2 cellular contexts compared by ENCODE assay signal in the genomic region with DNA sequence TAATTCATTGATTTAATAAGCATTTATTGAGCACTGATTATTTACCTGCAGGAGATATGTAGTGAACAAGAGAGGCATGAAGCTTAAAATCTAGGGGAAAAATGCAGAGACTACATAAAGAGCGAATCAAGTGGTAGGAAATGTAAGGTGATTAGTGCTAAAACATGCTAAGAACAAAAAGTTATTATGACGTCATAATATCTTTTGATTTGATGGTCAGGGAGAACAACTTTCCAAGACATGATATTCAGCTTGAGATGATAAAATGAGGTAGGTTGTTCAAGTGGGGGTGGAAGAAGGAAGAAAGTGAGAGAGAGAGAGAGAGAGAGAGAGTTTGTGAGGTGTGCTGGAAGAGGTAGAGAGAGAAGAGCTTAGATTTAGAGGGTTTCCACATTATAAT.
TF ChIP-seq lines count a peak whose summit lies in the region.

No MANE protein-coding gene starts in this region.

TF ChIP-seq in HEK293, 187 proteins besides CTCF, POLR2A, EP300 and RAD21 (continued from another document):
- no peak for TF ChIP-seq ZBTB26 (tag by site-specific recombination; optimal IDR thresholded peaks at IDR 0.05)

TF ChIP-seq in K562, 482 proteins besides CTCF, POLR2A, EP300 and RAD21 (continued from another document):
- TF ChIP-seq JUND (IDR thresholded peaks at IDR 0.05; ENCODE audit: borderline replicate concordance, low read depth, low read length) (0 out of 2 replicates have a peak, but pooled peaks have one; percentile 9), JUND (tag; IDR thresholded peaks at IDR 0.05; ENCODE audit: borderline replicate concordance, low read depth, low read length) (peak; percentile 30; the same call in 1 of the 3 replicates), KLF6 (CRISPR knock-in tag; IDR thresholded peaks at IDR 0.05; ENCODE audit: borderline replicate concordance) (no peak), PHF20 (IDR thresholded peaks at IDR 0.05; ENCODE audit: partially characterized antibody) (no peak), ZNF212 (CRISPR knock-in tag; IDR thresholded peaks at IDR 0.05) (no peak), ZNF436 (CRISPR knock-in tag; IDR thresholded peaks at IDR 0.05) (no peak), ARID4B (CRISPR knock-in tag; IDR thresholded peaks at IDR 0.05) (no peak), RBFOX2 (IDR thresholded peaks at IDR 0.05; ENCODE audit: low read depth, low read length) (no peak), HNRNPUL1 (IDR thresholded peaks at IDR 0.05; ENCODE audit: low read length) (no peak), RAD51 (IDR thresholded peaks at IDR 0.05; ENCODE audit: borderline replicate concordance, low read depth) (no peak), C11orf30 (IDR thresholded peaks at IDR 0.05; ENCODE audit: low read depth) (no peak), GABPA (tag; conservative IDR thresholded peaks at IDR 0.05; ENCODE audit: low read depth) (no peak), CSDE1 (IDR thresholded peaks at IDR 0.05) (no peak), ASH1L (IDR thresholded peaks at IDR 0.05; ENCODE audit: borderline replicate concordance, low read depth, partially characterized antibody) (no peak), MEF2D (tag; conservative IDR thresholded peaks at IDR 0.05; ENCODE audit: low read depth) (no peak), ID3 (CRISPR knock-in tag; IDR thresholded peaks at IDR 0.05) (no peak), ID3 (tag; IDR thresholded peaks at IDR 0.05) (no peak), JUNB (CRISPR knock-in tag; conservative IDR thresholded peaks at IDR 0.05) (0 out of 2 replicates have a peak, but pooled peaks have one; percentile 47), FOXP4 (CRISPR knock-in tag; IDR thresholded peaks at IDR 0.05; ENCODE audit: borderline replicate concordance) (no peak), ZNF232 (CRISPR knock-in tag; IDR thresholded peaks at IDR 0.05) (no peak), ZMIZ1 (IDR thresholded peaks at IDR 0.05; ENCODE audit: low read depth in 2 of 2, low read length in 2 of 2) (no peak), ARNT (IDR thresholded peaks at IDR 0.05) (no peak), ZEB2 (IDR thresholded peaks at IDR 0.05) (no peak), HDGF (IDR thresholded peaks at IDR 0.05) (no peak), ATF3 (IDR thresholded peaks at IDR 0.05) (peak; percentile 66), ATF3 (CRISPR knock-in tag; conservative IDR thresholded peaks at IDR 0.05) (no peak), TRIM28 (IDR thresholded peaks at IDR 0.05) (no peak), ELF2 (CRISPR knock-in tag; IDR thresholded peaks at IDR 0.05) (no peak), GABPB2 (CRISPR knock-in tag; conservative IDR thresholded peaks at IDR 0.05) (no peak), ATF7 (IDR thresholded peaks at IDR 0.05) (peak; percentile 28; the same call in 1 of the 2 replicates), SRSF9 (IDR thresholded peaks at IDR 0.05; ENCODE audit: borderline replicate concordance, low read depth, low read length) (no peak)
